ENCODE assay signal across 13 cellular contexts in the genomic region with DNA sequence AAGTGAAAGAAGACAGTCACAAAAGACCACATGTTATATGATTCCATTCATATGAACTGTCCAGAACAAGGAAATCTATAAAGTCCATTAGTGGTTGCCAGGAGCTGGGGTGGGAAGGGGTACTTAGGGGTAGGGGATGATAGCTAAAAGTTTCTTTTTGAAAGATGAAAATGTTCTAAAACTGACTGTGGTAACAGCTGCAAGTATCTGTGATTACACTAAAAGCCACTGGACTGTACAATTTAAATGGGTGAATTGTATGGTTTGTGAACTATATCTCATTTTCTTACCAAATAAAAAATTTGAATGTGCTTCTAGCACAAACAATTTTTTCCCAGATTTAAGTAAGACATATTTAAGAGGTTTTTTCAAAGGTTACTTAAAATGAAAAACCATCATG. TPM values are rescaled to one million over a fixed set of nuclear protein-coding genes. Genes with fewer than 3 reads are reported as not detected.
DNase-seq lines count a peak whose midpoint lies in the region; ATAC-seq and TF ChIP-seq lines count a peak whose summit lies in the region.
"Had no signal": no experiment of that assay in that cellular context is flagged by ENCODE, and none has a peak within 500 bp of the region (broad histone marks: within the 10 kb centered on the region; RNA-seq: fewer than 3 reads in every experiment).

No MANE protein-coding gene starts in this region.

- H3K27ac ChIP-seq in CD4-positive, CD25-positive, alpha-beta regulatory T cell (ENCODE audit: insufficient read depth, low read length, poor library complexity, severe bottlenecking), result no peak overlapping the region
- H3K27ac ChIP-seq in KMS-11 (peak overlapping the region; percentile 75), neutrophil (peak overlapping the region; percentile 75)

- H3K4me3 ChIP-seq in CD4-positive, CD25-positive, alpha-beta regulatory T cell (ENCODE audit: low read depth, low read length), result no peak overlapping the region
- no peak overlapping the region for H3K4me3 ChIP-seq in KMS-11 (IDR thresholded peaks at IDR 0.05; ENCODE audit: insufficient read depth, low read depth, low read length)
- no peak overlapping the region for H3K4me3 ChIP-seq in neutrophil (ENCODE audit: low read depth in 1 of 2, low read length in 1 of 2)

- peaks cover 10 to 17% (median 15%) of the 10 kb centered on the region in 4 donors for H3K4me1 Mint-ChIP-seq in CD4-positive, CD25-positive, alpha-beta regulatory T cell
- H3K4me1 Mint-ChIP-seq in chondrocyte (ENCODE audit: low read depth), result peaks cover 23% of the 10 kb centered on the region
- H3K4me1 Mint-ChIP-seq in activated T-helper 1 cell treated with anti-CD3 and anti-CD28 coated beads, Interleukin-12 subunit alpha, Interleukin-12 subunit beta, Interleukin-2, Interleukin-4 antibody, amounts not matched to agents 30 ng/mL and 10 ng/mL and 1 ng/mL, durations not matched to agents 14 hours and 24 hours and 36 hours (ENCODE audit: low read depth), result peaks cover 14% of the 10 kb centered on the region

- H3K4me3 Mint-ChIP-seq in CD4-positive, CD25-positive, alpha-beta regulatory T cell, result peak overlapping the region in 1 of 4 donors; percentile 46
- H3K4me3 Mint-ChIP-seq in chondrocyte (ENCODE audit: unreplicated experiment), result peak overlapping the region; percentile 5
- H3K4me3 Mint-ChIP-seq in activated T-helper 1 cell treated with anti-CD3 and anti-CD28 coated beads, Interleukin-12 subunit alpha, Interleukin-12 subunit beta, Interleukin-2, Interleukin-4 antibody, amounts not matched to agents 30 ng/mL and 10 ng/mL and 1 ng/mL, durations not matched to agents 14 hours and 24 hours and 36 hours, result no peak overlapping the region

- no peaks in the 10 kb centered on the region for H3K4me1 ChIP-seq in CD4-positive, CD25-positive, alpha-beta regulatory T cell (ENCODE audit: control insufficient read depth, insufficient read depth, low read length, poor library complexity, severe bottlenecking)
- peaks cover 47% of the 10 kb centered on the region for H3K4me1 ChIP-seq in KMS-11 (ENCODE audit: low read depth, poor library complexity, severe bottlenecking)
- H3K4me1 ChIP-seq in neutrophil (ENCODE audit: control insufficient read depth in 1 of 2, insufficient read depth in 1 of 2, low read depth in 1 of 2, low read length in 1 of 2), result peaks cover 12 to 18% of the 10 kb centered on the region in 2 experiments

- 0 out of 2 replicates have a peak overlapping the region, but pooled peaks have one; percentile 7 for H2AFZ ChIP-seq in KMS-11 (ENCODE audit: low read depth)

- no peaks in the 10 kb centered on the region for H3K27me3 Mint-ChIP-seq in CD4-positive, CD25-positive, alpha-beta regulatory T cell
- H3K27me3 Mint-ChIP-seq in chondrocyte (ENCODE audit: low read depth), result no peaks in the 10 kb centered on the region
- H3K27me3 Mint-ChIP-seq in activated T-helper 1 cell treated with anti-CD3 and anti-CD28 coated beads, Interleukin-12 subunit alpha, Interleukin-12 subunit beta, Interleukin-2, Interleukin-4 antibody, amounts not matched to agents 30 ng/mL and 10 ng/mL and 1 ng/mL, durations not matched to agents 14 hours and 24 hours and 36 hours (ENCODE audit: insufficient read depth), result no peaks in the 10 kb centered on the region
- H3K27me3 Mint-ChIP-seq: IgD-negative memory B cell had no signal

- H3K36me3 ChIP-seq in CD4-positive, CD25-positive, alpha-beta regulatory T cell (ENCODE audit: control insufficient read depth, insufficient read depth, low read length), result no peaks in the 10 kb centered on the region
- H3K36me3 ChIP-seq in KMS-11 (ENCODE audit: insufficient read depth), result no peaks in the 10 kb centered on the region
- H3K36me3 ChIP-seq in neutrophil, result no peaks in the 10 kb centered on the region

- no peaks in the 10 kb centered on the region for H3K9me3 ChIP-seq in CD4-positive, CD25-positive, alpha-beta regulatory T cell (ENCODE audit: control insufficient read depth in 2 of 2, low read length in 2 of 2)
- H3K9me3 ChIP-seq in neutrophil, result no peaks in the 10 kb centered on the region

- H3K27ac Mint-ChIP-seq in CD4-positive, CD25-positive, alpha-beta regulatory T cell, result peak overlapping the region; percentile 49 to 79 (median 52)
- H3K27ac Mint-ChIP-seq in chondrocyte (ENCODE audit: unreplicated experiment), result peak overlapping the region; percentile 72
- no peak overlapping the region for H3K27ac Mint-ChIP-seq in activated T-helper 1 cell treated with anti-CD3 and anti-CD28 coated beads, Interleukin-12 subunit alpha, Interleukin-12 subunit beta, Interleukin-2, Interleukin-4 antibody, amounts not matched to agents 30 ng/mL and 10 ng/mL and 1 ng/mL, durations not matched to agents 14 hours and 24 hours and 36 hours

- peaks cover 48% of the 10 kb centered on the region for H3K79me2 ChIP-seq in KMS-11 (ENCODE audit: insufficient read depth, low read depth)

- intact Hi-C loops in activated T-helper 1 cell treated with anti-CD3 and anti-CD28 coated beads, Interleukin-12 subunit alpha, Interleukin-12 subunit beta, Interleukin-2, Interleukin-4 antibody, amounts not matched to agents 30 ng/mL and 10 ng/mL and 1 ng/mL, durations not matched to agents 14 hours and 24 hours and 36 hours (cut with micrococcal nuclease), result no loop called here

- no peak for DNase-seq in CD4-positive, CD25-positive, alpha-beta regulatory T cell
- no peak for DNase-seq in chondrocyte (ENCODE audit: low spot score)
- no peak for DNase-seq in activated T-helper 1 cell treated with anti-CD3 and anti-CD28 coated beads, Interleukin-12 subunit alpha, Interleukin-12 subunit beta, Interleukin-2, Interleukin-4 antibody, amounts not matched to agents 30 ng/mL and 10 ng/mL and 1 ng/mL, durations not matched to agents 14 hours and 24 hours and 36 hours (ENCODE audit: low spot score)
- DNase-seq in SW 1271 (lab: John Stamatoyannopoulos, UW), result no peak
- DNase-seq: amniotic stem cell; NCI-H2227 treated with DMSO at 0.1 percent for 48 hours; SIG-M5; stimulated activated CD4-positive, alpha-beta T cell treated with anti-CD3 and anti-CD28 coated beads, Interleukin-12 subunit alpha, Interleukin-12 subunit beta, amount 100 ng/mL, for 4 hours had no signal

- H3K9me3 Mint-ChIP-seq in CD4-positive, CD25-positive, alpha-beta regulatory T cell, result no peaks in the 10 kb centered on the region
- peaks cover 5% of the 10 kb centered on the region for H3K9me3 Mint-ChIP-seq in chondrocyte (ENCODE audit: low read depth)
- H3K9me3 Mint-ChIP-seq in activated T-helper 1 cell treated with anti-CD3 and anti-CD28 coated beads, Interleukin-12 subunit alpha, Interleukin-12 subunit beta, Interleukin-2, Interleukin-4 antibody, amounts not matched to agents 30 ng/mL and 10 ng/mL and 1 ng/mL, durations not matched to agents 14 hours and 24 hours and 36 hours, result no peaks in the 10 kb centered on the region
- H3K9me3 Mint-ChIP-seq: IgD-negative memory B cell had no signal

- no peak for TF ChIP-seq CTCF in KMS-11 (conservative IDR thresholded peaks at IDR 0.05; ENCODE audit: low read depth, low read length)
- no peak for TF ChIP-seq CTCF in chondrocyte (IDR thresholded peaks at IDR 0.05)
- TF ChIP-seq CTCF in neutrophil (IDR thresholded peaks at IDR 0.05), result no peak

- H3K36me3 Mint-ChIP-seq in CD4-positive, CD25-positive, alpha-beta regulatory T cell, result peaks cover 3% of the 10 kb centered on the region
- no peaks in the 10 kb centered on the region for H3K36me3 Mint-ChIP-seq in chondrocyte (ENCODE audit: low read depth)
- H3K36me3 Mint-ChIP-seq in activated T-helper 1 cell treated with anti-CD3 and anti-CD28 coated beads, Interleukin-12 subunit alpha, Interleukin-12 subunit beta, Interleukin-2, Interleukin-4 antibody, amounts not matched to agents 30 ng/mL and 10 ng/mL and 1 ng/mL, durations not matched to agents 14 hours and 24 hours and 36 hours (ENCODE audit: low read depth), result no peaks in the 10 kb centered on the region
- H3K36me3 Mint-ChIP-seq: IgD-negative memory B cell had no signal

- no peak for ATAC-seq in CD4-positive, CD25-positive, alpha-beta regulatory T cell (ENCODE audit: low read depth in 2 of 2)
- ATAC-seq in GM18868 (IDR thresholded peaks at IDR 0.05; ENCODE audit: unreplicated experiment), result no peak
- no peak for ATAC-seq in GM21529 (IDR thresholded peaks at IDR 0.05; ENCODE audit: unreplicated experiment)

- H3K27me3 ChIP-seq in CD4-positive, CD25-positive, alpha-beta regulatory T cell (ENCODE audit: control insufficient read depth, insufficient read depth, low read length), result no peaks in the 10 kb centered on the region
- H3K27me3 ChIP-seq in KMS-11 (ENCODE audit: insufficient read depth, low read depth) (no peaks in the 10 kb centered on the region), neutrophil (no peaks in the 10 kb centered on the region)

- peak overlapping the region; percentile 57 for H3K4me2 ChIP-seq in KMS-11

- no peaks in the 10 kb centered on the region for H4K20me1 ChIP-seq in KMS-11 (ENCODE audit: insufficient read depth)

- H3K9ac ChIP-seq in KMS-11, result peak overlapping the region; percentile 51; the same call in 1 of the 2 replicates

RNA-seq across cellular contexts. Expression of a gene that starts 22.1 kb away (rescaled TPM):
- 8.1 TPM for total RNA-seq in CD4-positive, CD25-positive, alpha-beta regulatory T cell
- 1 to 10 TPM in 2 of 4 donors, under 1 TPM in 2; 0.76 to 1.4 (median 1.1) TPM for polyA plus RNA-seq in CD4-positive, CD25-positive, alpha-beta regulatory T cell
- 17.7 to 21.8 TPM (median 21.0 TPM) in 3 replicates for total RNA-seq in chondrocyte
- 13.2 and 13.7 TPM in 2 replicates for total RNA-seq in activated T-helper 1 cell treated with anti-CD3 and anti-CD28 coated beads, Interleukin-12 subunit alpha, Interleukin-12 subunit beta, Interleukin-2, Interleukin-4 antibody, amounts not matched to agents 30 ng/mL and 10 ng/mL and 1 ng/mL, durations not matched to agents 14 hours and 24 hours and 36 hours
